1 cellular context compared by ENCODE assay signal in genomic region chr9:136090060-136090735, GRCh38.
A peak's percentile ranks its signal among the peaks of the same experiment; 100 is the strongest.
TF ChIP-seq lines count a peak whose summit lies in the region.

No MANE protein-coding gene starts in this region.

TF ChIP-seq in HepG2, 621 proteins besides CTCF, POLR2A, EP300 and RAD21:
- TF ChIP-seq FOXA3 (CRISPR knock-in tag; IDR thresholded peaks at IDR 0.05) (no peak), ZNF3 (CRISPR knock-in tag; IDR thresholded peaks at IDR 0.05) (0 out of 2 replicates have a peak, but pooled peaks have one; percentile 19), SIN3B (IDR thresholded peaks at IDR 0.05; ENCODE audit: low read length) (no peak), MXD3 (CRISPR knock-in tag; IDR thresholded peaks at IDR 0.05) (no peak), ZNF335 (CRISPR knock-in tag; IDR thresholded peaks at IDR 0.05) (no peak)
